ENCODE assay signal across 2 cellular contexts in the genomic region with DNA sequence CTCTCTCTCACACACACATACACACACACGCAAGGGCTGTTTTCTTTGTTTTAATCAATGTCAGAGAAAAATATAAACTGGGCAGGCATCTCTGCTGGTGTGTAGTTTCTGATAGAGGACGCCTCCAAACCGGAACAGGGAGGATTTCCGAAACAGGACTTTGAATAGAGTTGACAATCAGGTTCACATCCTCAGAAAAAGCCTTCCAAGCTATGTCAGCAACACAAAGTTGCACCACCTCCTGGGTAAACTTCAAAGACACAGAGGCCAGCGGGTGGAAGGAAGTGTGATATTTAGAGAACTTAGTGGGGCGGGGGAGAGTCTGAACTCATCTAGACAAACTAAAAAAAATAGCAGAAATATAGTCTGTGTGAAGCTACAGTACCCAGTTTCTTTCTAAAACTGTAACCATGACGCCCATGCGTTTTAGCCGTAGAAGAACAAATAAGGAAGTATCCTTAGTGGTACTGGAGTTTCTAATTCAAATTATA.
TF ChIP-seq lines count a peak whose summit lies in the region.

No MANE protein-coding gene starts in this region.

TF ChIP-seq in GM23338, 12 proteins besides CTCF, POLR2A, EP300 and RAD21 (continued from another document):
- TF ChIP-seq ZNF462 (CRISPR knock-in tag; IDR thresholded peaks at IDR 0.05), result no peak

TF ChIP-seq in SK-N-SH treated with all-trans-retinoic acid at 6 μM for 48 hours, 23 proteins besides CTCF, POLR2A, EP300 and RAD21 (continued from another document):
- TF ChIP-seq CREB5 (CRISPR knock-in tag; IDR thresholded peaks at IDR 0.05; ENCODE audit: low read depth) (no peak), ESRRG (CRISPR knock-in tag; IDR thresholded peaks at IDR 0.05) (no peak), PATZ1 (CRISPR knock-in tag; IDR thresholded peaks at IDR 0.05; ENCODE audit: borderline replicate concordance) (no peak), ISL1 (CRISPR knock-in tag; IDR thresholded peaks at IDR 0.05) (no peak), ZNF70 (CRISPR knock-in tag; IDR thresholded peaks at IDR 0.05) (no peak), TOX (CRISPR knock-in tag; IDR thresholded peaks at IDR 0.05; ENCODE audit: borderline replicate concordance) (no peak), ARNTL (CRISPR knock-in tag; IDR thresholded peaks at IDR 0.05; ENCODE audit: borderline replicate concordance, low read depth) (no peak), PPARA (CRISPR knock-in tag; IDR thresholded peaks at IDR 0.05; ENCODE audit: borderline replicate concordance) (no peak), OSR1 (CRISPR knock-in tag; IDR thresholded peaks at IDR 0.05) (no peak), ZFP3 (CRISPR knock-in tag; IDR thresholded peaks at IDR 0.05) (no peak), TCF4 (CRISPR knock-in tag; IDR thresholded peaks at IDR 0.05; ENCODE audit: borderline replicate concordance) (no peak), ZNF8 (CRISPR knock-in tag; IDR thresholded peaks at IDR 0.05) (no peak), ZC3H10 (CRISPR knock-in tag; IDR thresholded peaks at IDR 0.05) (no peak)
